In genomic region chr17:8994319-8994718, GRCh38 we compare ENCODE assay signal across 8 cellular contexts. TPM values are rescaled to one million over a fixed set of nuclear protein-coding genes. Genes with fewer than 3 reads are reported as not detected.
DNase-seq lines count a peak whose midpoint lies in the region; ATAC-seq, FAIRE-seq and TF ChIP-seq lines count a peak whose summit lies in the region.

No MANE protein-coding gene starts in this region.

- H3K27me3 ChIP-seq in cardiac muscle cell (peaks cover 30% of the 10 kb centered on the region), smooth muscle cell (ENCODE audit: low read depth) (peaks cover 11% of the 10 kb centered on the region)

- H3K4me1 ChIP-seq in cardiac muscle cell (ENCODE audit: low read depth) (no peaks in the 10 kb centered on the region), smooth muscle cell (ENCODE audit: low read depth) (no peaks in the 10 kb centered on the region)

- no peak overlapping the region for H3K4me3 ChIP-seq in cardiac muscle cell
- H3K4me3 ChIP-seq in smooth muscle cell, result no peak overlapping the region

- no peak overlapping the region for H3K9ac ChIP-seq in smooth muscle cell (ENCODE audit: low read depth)

- H3K27ac ChIP-seq in RWPE1, result no peak overlapping the region
- H3K27ac ChIP-seq in cardiac muscle cell, result no peak overlapping the region
- no peak overlapping the region for H3K27ac ChIP-seq in smooth muscle cell (ENCODE audit: low read depth)

- no peak for TF ChIP-seq POLR2A in H54 (IDR thresholded peaks at IDR 0.05; ENCODE audit: low read depth, low read length)

- no peak overlapping the region for H2AFZ ChIP-seq in smooth muscle cell (ENCODE audit: low read depth)

- H4K20me1 ChIP-seq in smooth muscle cell (ENCODE audit: low read depth), result no peaks in the 10 kb centered on the region

- peak; percentile 66 for DNase-seq in AG08396 (ENCODE audit: low spot score)
- DNase-seq in H54 (ENCODE audit: insufficient read length, low spot score), result peak; percentile 51
- DNase-seq in RWPE1 (ENCODE audit: low spot score), result no peak
- DNase-seq in activated gamma-delta T cell treated with anti-CD3 and anti-CD28 coated beads, Interleukin-2, amount 50 U/mL, for 16 hours (ENCODE audit: low read depth), result peak; percentile 57
- DNase-seq in cardiac muscle cell (ENCODE audit: low read depth in 1 of 2, low spot score in 1 of 2), result peak; percentile 58 to 83
- peak; percentile 13 for DNase-seq in smooth muscle cell (lab: John Stamatoyannopoulos, UW; ENCODE audit: unreplicated experiment)
- DNase-seq in epidermal melanocyte (ENCODE audit: insufficient read length, low spot score), result no peak

- H3K9me3 ChIP-seq in cardiac muscle cell (ENCODE audit: low read depth) (no peaks in the 10 kb centered on the region), smooth muscle cell (replicated peaks; ENCODE audit: low read depth) (no peaks in the 10 kb centered on the region)

- CTCF ChIA-PET in RWPE1 (lab: Yijun Ruan, JAX), result interaction anchor here (0.8 kb wide), 1 partner anchor 528 kb away, joined by 3 read pairs; no protein-coding TSS in a partner anchor

- H3K79me2 ChIP-seq in smooth muscle cell (ENCODE audit: low read depth), result no peaks in the 10 kb centered on the region

- POLR2A ChIA-PET in RWPE1 (lab: Yijun Ruan, JAX; ENCODE audit: low non-redundant PET), result no interaction called here

- no peak overlapping the region for H3K4me2 ChIP-seq in smooth muscle cell

- no peak for FAIRE-seq in H54 (lab: Jason Lieb, UNC)

- peak; percentile 64 for TF ChIP-seq CTCF in RWPE1 (conservative IDR thresholded peaks at IDR 0.05; ENCODE audit: low read depth)
- peak; percentile 96 for TF ChIP-seq CTCF in cardiac muscle cell (IDR thresholded peaks at IDR 0.05; ENCODE audit: low read depth, low read length)
- TF ChIP-seq CTCF in smooth muscle cell (IDR thresholded peaks at IDR 0.05; ENCODE audit: borderline replicate concordance, insufficient read depth, poor library complexity, severe bottlenecking), result peak; percentile 82

- H3K36me3 ChIP-seq in cardiac muscle cell, result no peaks in the 10 kb centered on the region
- no peaks in the 10 kb centered on the region for H3K36me3 ChIP-seq in smooth muscle cell (ENCODE audit: low read depth)

- 42% methylated on average over 7 of the region's 7 CpGs for WGBS in smooth muscle cell (ENCODE audit: low lambda C conversion rate)

- H3F3A ChIP-seq in smooth muscle cell (ENCODE audit: low read depth), result no peaks in the 10 kb centered on the region

- ATAC-seq in GM19467 (IDR thresholded peaks at IDR 0.05; ENCODE audit: unreplicated experiment), result no peak

RNA-seq across cellular contexts. Expression of gene NTN1, which starts 27.0 kb away (rescaled TPM):
- total RNA-seq in cardiac muscle cell (0.21 and 0.60 TPM in 2 replicates), smooth muscle cell (0.13 and 0.72 TPM in 2 replicates)
- polyA plus RNA-seq in cardiac muscle cell (0.10 and 0.16 TPM in 2 replicates), smooth muscle cell (0.07 TPM in 1 of 2 replicates, not detected in the other)

RNA-seq across cellular contexts. Expression of gene PIK3R5, which starts 28.8 kb away (rescaled TPM):
- total RNA-seq in cardiac muscle cell (0.09 and 0.28 TPM in 2 replicates), smooth muscle cell (0.27 TPM in 1 of 2 replicates, not detected in the other)
- polyA plus RNA-seq in cardiac muscle cell (0.09 and 0.38 TPM in 2 replicates), smooth muscle cell (not detected in 2 replicates)

Comparison
In these comparisons a context has a peak if more than half of its experiments do, and no peak if none do; other contexts are left out.
1. DNase-seq: peak in AG08396 (single experiment), H54 (single experiment), activated gamma-delta T cell treated with anti-CD3 and anti-CD28 coated beads, Interleukin-2, amount 50 U/mL, for 16 hours (single experiment), cardiac muscle cell (2 of 2) and smooth muscle cell (single experiment); none in RWPE1 (single experiment) and epidermal melanocyte (single experiment).
2. Peak in every context shown above with its lines, with median percentiles within 50 percentile points of each other: CTCF ChIP-seq.